ENCODE assay signal across 10 cellular contexts in the genomic region with DNA sequence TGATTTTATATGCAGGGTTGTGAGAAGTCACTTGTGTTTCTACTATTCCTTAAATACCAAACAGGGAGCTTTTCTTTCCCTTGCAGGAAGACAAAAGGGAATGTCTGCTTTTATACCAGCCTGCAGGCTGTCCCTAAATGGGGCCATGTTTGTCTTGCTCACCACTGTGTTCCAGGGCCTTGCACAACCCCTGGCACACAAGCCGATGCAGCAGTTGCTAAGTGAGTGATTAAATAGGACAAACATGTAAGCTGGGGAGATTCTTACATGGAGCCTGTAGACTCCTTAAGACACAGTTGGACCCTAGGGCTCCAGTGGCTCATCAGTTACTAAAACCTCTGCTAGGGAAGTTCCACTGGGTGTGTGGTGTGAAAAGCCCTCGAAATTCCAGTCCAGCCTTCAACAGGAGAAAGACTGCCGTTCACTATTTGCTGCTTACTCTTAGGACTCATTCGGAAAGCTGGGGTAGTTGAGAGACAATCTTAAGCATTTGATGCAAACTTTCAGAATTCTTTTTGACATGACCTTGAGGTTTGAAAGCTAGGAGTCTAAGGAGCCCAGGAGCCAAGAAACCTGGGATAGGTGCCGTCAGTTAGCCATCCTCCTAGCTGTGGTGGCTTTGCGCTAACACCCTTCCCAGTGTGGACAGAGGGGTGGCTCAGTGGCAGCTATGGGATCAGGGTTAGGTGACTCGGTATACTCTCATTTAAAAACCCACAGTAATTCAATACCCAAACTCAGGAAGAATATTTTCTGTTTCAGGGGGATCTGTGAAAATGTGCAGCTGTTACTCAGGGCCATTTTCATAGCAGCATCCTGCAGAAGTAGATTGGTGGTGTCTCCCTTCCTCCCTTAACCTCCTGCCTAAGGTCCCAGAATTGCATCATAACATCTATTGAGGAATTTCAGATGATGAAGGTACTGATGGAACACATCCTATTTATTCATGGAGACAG. TPM values are rescaled to one million over a fixed set of nuclear protein-coding genes. Genes with fewer than 3 reads are reported as not detected.
DNase-seq lines count a peak whose midpoint lies in the region; ATAC-seq and TF ChIP-seq lines count a peak whose summit lies in the region.
"Had no signal": no experiment of that assay in that cellular context is flagged by ENCODE, and none has a peak within 500 bp of the region (broad histone marks: within the 10 kb centered on the region; RNA-seq: fewer than 3 reads in every experiment).

No MANE protein-coding gene starts in this region.

- DNase-seq in GM04503 (ENCODE audit: low read depth), result peak; percentile 61
- DNase-seq in mammary epithelial cell, result peak; percentile 50
- DNase-seq in iris pigment epithelial cell (ENCODE audit: low read depth), result peak; percentile 49
- DNase-seq in sigmoid colon, result peak; percentile 94
- DNase-seq in stimulated activated CD4-positive, alpha-beta T cell treated with anti-CD3 and anti-CD28 coated beads, Interleukin-4, amount 100 ng/mL, for 24 hours, result no peak
- no peak for DNase-seq in activated effector memory CD4-positive, alpha-beta T cell treated with Interleukin-2 at 50 U/mL for 16 hours
- DNase-seq: naive thymus-derived CD4-positive, alpha-beta T cell; NCI-H524 had no signal

- no peak overlapping the region for H3K4me2 ChIP-seq in mammary epithelial cell (ENCODE audit: insufficient read depth, low read depth, low read length)

- TF ChIP-seq POLR2A in sigmoid colon (IDR thresholded peaks at IDR 0.05) (no peak), GM18505 (IDR thresholded peaks at IDR 0.05; ENCODE audit: borderline replicate concordance, extremely low read depth, insufficient read depth, insufficient read length) (no peak)

- H3K27me3 ChIP-seq in mammary epithelial cell (ENCODE audit: insufficient read depth, low read length) (no peaks in the 10 kb centered on the region), sigmoid colon (no peaks in the 10 kb centered on the region)

- WGBS in mammary epithelial cell (ENCODE audit: low coverage, missing lambda C conversion rate), result 56% methylated on average over 7 of the region's 7 CpGs
- 75 to 83% methylated on average over 7 of the region's 7 CpGs for WGBS in sigmoid colon, 2 donors

- H4K20me1 ChIP-seq in mammary epithelial cell (ENCODE audit: insufficient read depth, low read length), result no peaks in the 10 kb centered on the region

- BruUV-seq in mammary epithelial cell (replicated peaks; lab: Mats Ljungman, UMichigan), result no TSS peak

- in situ Hi-C loops in mammary epithelial cell (cut with MboI; ENCODE audit: low sequenced_read_pairs in 2 of 2), result no loop called here

- no peak overlapping the region for H3K9ac ChIP-seq in mammary epithelial cell (ENCODE audit: insufficient read depth, low read length)

- no peak overlapping the region for H2AFZ ChIP-seq in mammary epithelial cell (ENCODE audit: low read depth, low read length)

- H3K9me3 ChIP-seq in mammary epithelial cell (replicated peaks; ENCODE audit: insufficient read depth, low read length) (no peaks in the 10 kb centered on the region), sigmoid colon (no peaks in the 10 kb centered on the region)

- peak in 3 of 4 donors; percentile 15 to 88 (median 60) for TF ChIP-seq EP300 in sigmoid colon (IDR thresholded peaks at IDR 0.05)

- H3K4me1 ChIP-seq in mammary epithelial cell (ENCODE audit: insufficient read depth, low read length) (peaks cover 4% of the 10 kb centered on the region), sigmoid colon (peaks cover 0 to 80% (median 68%) of the 10 kb centered on the region in 4 donors)

- intact Hi-C loops in mammary epithelial cell (cut with micrococcal nuclease) (no loop called here), sigmoid colon (cut with DNase I) (loop anchor here (5.0 kb wide), 1 partner anchor 37 kb away; a partner anchor contains a TSS)

- H3K36me3 ChIP-seq in mammary epithelial cell (ENCODE audit: insufficient read depth, low read length), result peaks cover 4% of the 10 kb centered on the region
- no peaks in the 10 kb centered on the region for H3K36me3 ChIP-seq in sigmoid colon

- TF ChIP-seq CTCF in mammary epithelial cell (conservative IDR thresholded peaks at IDR 0.05 in 1 of 2, IDR thresholded peaks at IDR 0.05 in 1 of 2; ENCODE audit: extremely low read depth in 1 of 2, insufficient read depth in 1 of 2, low read depth in 1 of 2, low read length in 2 of 2) (no peak), sigmoid colon (IDR thresholded peaks at IDR 0.05) (no peak)

- H3K27ac ChIP-seq in mammary epithelial cell (ENCODE audit: insufficient read depth, low read depth, low read length), result no peak overlapping the region
- H3K27ac ChIP-seq in sigmoid colon, result peak overlapping the region; percentile 90 to 100 (median 96)

- H3K79me2 ChIP-seq in mammary epithelial cell (ENCODE audit: insufficient read depth, low read length), result no peaks in the 10 kb centered on the region

- dilution Hi-C loops in mammary epithelial cell (cut with HindIII; ENCODE audit: low sequenced_read_pairs), result no loop called here

- H3K4me3 ChIP-seq in mammary epithelial cell (replicated peaks in 1 of 3; ENCODE audit: insufficient read depth in 1 of 3, low read depth in 2 of 3, low read length in 3 of 3) (no peak overlapping the region), sigmoid colon (no peak overlapping the region)

- CTCF ChIA-PET in mammary epithelial cell (lab: Charles Lee; ENCODE audit: low non-redundant PET), result no interaction called here

- ATAC-seq in GM18505 (IDR thresholded peaks at IDR 0.05; ENCODE audit: unreplicated experiment) (no peak), GM21526 (IDR thresholded peaks at IDR 0.05; ENCODE audit: low FRiP score, unreplicated experiment) (no peak)
- ATAC-seq: naive thymus-derived CD4-positive, alpha-beta T cell had no signal

RNA-seq across cellular contexts. Expression of a gene that starts 39.1 kb away (rescaled TPM):
- total RNA-seq in mammary epithelial cell, result 1 to 10 TPM in 1 of 2 donors, under 1 TPM in 1; 0.82 to 4.3 TPM
- 0.31 TPM for polyA plus RNA-seq in mammary epithelial cell
- polyA minus RNA-seq in mammary epithelial cell, result 4.4 TPM
- 1,000 to 10,000 TPM in 3 of 4 donors, 100 to 1,000 TPM in 1; 731 to 1,357 (median 1,117) TPM for total RNA-seq in sigmoid colon
- polyA plus RNA-seq in sigmoid colon, result 10 to 100 TPM in 1 of 3 donors, 1 to 10 TPM in 1, under 1 TPM in 1; 0.69 to 31.9 (median 9.0) TPM

Comparison
In these comparisons a context has a peak if more than half of its experiments do, and no peak if none do; other contexts are left out.
1. DNase-seq: peak in GM04503 (single experiment), mammary epithelial cell (single experiment), iris pigment epithelial cell (single experiment) and sigmoid colon (single experiment); none in stimulated activated CD4-positive, alpha-beta T cell treated with anti-CD3 and anti-CD28 coated beads, Interleukin-4, amount 100 ng/mL, for 24 hours (single experiment) and activated effector memory CD4-positive, alpha-beta T cell treated with Interleukin-2 at 50 U/mL for 16 hours (single experiment).
2. RNA of a gene that starts 39.1 kb away (total RNA-seq): 731 to 1,357 TPM in sigmoid colon; 0.82 to 4.3 TPM in mammary epithelial cell; every median in the first group is over 100 times any median in the second.